Comparison of ENCODE assay signal across 8 cellular contexts in the genomic region with DNA sequence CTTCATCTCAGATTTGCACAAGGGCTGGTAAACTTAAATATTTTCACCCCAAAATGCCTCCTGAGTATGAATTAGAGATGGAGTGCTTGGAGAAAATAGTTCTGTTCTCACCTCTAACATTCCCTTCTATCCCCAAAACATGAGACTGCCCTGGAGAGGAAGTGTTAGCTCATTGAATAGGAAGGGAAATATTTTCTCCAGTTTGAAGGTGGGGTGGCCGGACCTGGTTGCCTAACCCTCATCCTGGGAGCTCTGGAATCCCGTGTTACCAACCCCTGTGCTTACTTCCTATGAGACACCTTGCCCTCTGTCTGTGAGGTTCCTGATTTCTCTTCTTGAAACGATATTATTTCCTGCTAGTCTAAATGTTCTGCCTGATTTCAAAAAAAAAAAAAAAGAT. TPM values are rescaled to one million over a fixed set of nuclear protein-coding genes. Genes with fewer than 3 reads are reported as not detected.
DNase-seq lines count a peak whose midpoint lies in the region; ATAC-seq, FAIRE-seq and TF ChIP-seq lines count a peak whose summit lies in the region.

No MANE protein-coding gene starts in this region.

- H3K36me3 ChIP-seq in GM23338 (ENCODE audit: insufficient read depth) (no peaks in the 10 kb centered on the region), small intestine (ENCODE audit: control insufficient read depth in 2 of 2, insufficient read depth in 2 of 2, low read length in 2 of 2) (peaks cover 0 to 8% of the 10 kb centered on the region in 2 donors)

- no peak overlapping the region for H3K4me2 ChIP-seq in GM23338

- H3K9me3 ChIP-seq in small intestine (ENCODE audit: control insufficient read depth, low read depth): no peaks in the 10 kb centered on the region

- FAIRE-seq in small intestine (lab: Jason Lieb, UNC): no peak

- peaks cover 1% of the 10 kb centered on the region for H3K27me3 Mint-ChIP-seq in GM23338 (ENCODE audit: insufficient read depth, low read depth, poor library complexity)

- no peak for ATAC-seq in GM23338
- no peak for ATAC-seq in GM19455 (IDR thresholded peaks at IDR 0.05; ENCODE audit: unreplicated experiment)
- no peak for ATAC-seq in HG03439 (IDR thresholded peaks at IDR 0.05; ENCODE audit: unreplicated experiment)

- in situ Hi-C loops in GM13977 (cut with MboI; ENCODE audit: low pct_unique_long_range_greater_than_20kb, low sequenced_read_pairs, unreplicated experiment): no loop called here

- no peaks in the 10 kb centered on the region for H3K36me3 Mint-ChIP-seq in GM23338 (ENCODE audit: low read depth)

- DNase-seq in GM23338 (ENCODE audit: low spot score) (no peak), glomerular visceral epithelial cell (ENCODE audit: extremely low spot score) (peak; percentile 49), small intestine (peak; percentile 36), NCI-H526 (lab: John Stamatoyannopoulos, UW) (no peak), GM13977 (ENCODE audit: low spot score) (no peak)

- H3K4me1 ChIP-seq in GM23338 (ENCODE audit: insufficient read depth): peaks cover 13% of the 10 kb centered on the region; the same call in 1 of the 2 replicates
- H3K4me1 ChIP-seq in small intestine (ENCODE audit: control insufficient read depth in 2 of 2, insufficient read depth in 1 of 2, low read depth in 1 of 2, low read length in 1 of 2): peaks cover 5% of the 10 kb centered on the region in 2 donors

- WGBS in small intestine, 3 donors: 1 to 8% (median 6%) methylated on average over 3 of the region's 3 CpGs

- H4K20me1 ChIP-seq in GM23338 (replicated peaks; ENCODE audit: insufficient read depth): no peaks in the 10 kb centered on the region

- no peaks in the 10 kb centered on the region for H3F3A ChIP-seq in GM23338 (replicated peaks; ENCODE audit: low read depth)

- H3K4me3 ChIP-seq in GM23338: no peak overlapping the region
- peak overlapping the region; percentile 5 to 68 for H3K4me3 ChIP-seq in small intestine (ENCODE audit: low read depth in 1 of 2, low read length in 2 of 2)

- H3K27me3 ChIP-seq in GM23338 (ENCODE audit: insufficient read depth) (no peaks in the 10 kb centered on the region), small intestine (ENCODE audit: control insufficient read depth in 2 of 2, insufficient read depth in 2 of 2, low read length in 2 of 2) (no peaks in the 10 kb centered on the region)

- no peaks in the 10 kb centered on the region for H3K9me3 Mint-ChIP-seq in GM23338

- no peak overlapping the region for H3K27ac Mint-ChIP-seq in GM23338

- TF ChIP-seq CTCF in GM23338 (conservative IDR thresholded peaks at IDR 0.05; ENCODE audit: low read depth in 2 of 2): no peak
- no peak for TF ChIP-seq CTCF in VCaP (conservative IDR thresholded peaks at IDR 0.05)
- no peak for TF ChIP-seq CTCF in GM13977 (IDR thresholded peaks at IDR 0.05; ENCODE audit: extremely low read depth, insufficient read depth, missing control alignments)

- H2AFZ ChIP-seq in GM23338: peak overlapping the region; percentile 94

- no peak overlapping the region for H3K27ac ChIP-seq in GM23338 (ENCODE audit: low read depth)
- peak overlapping the region; percentile 77 for H3K27ac ChIP-seq in VCaP
- H3K27ac ChIP-seq in small intestine (ENCODE audit: low read depth in 1 of 2, low read length in 1 of 2): peak overlapping the region in 1 of 2 donors; percentile 69

- no peak overlapping the region for H3K4me3 Mint-ChIP-seq in GM23338

- H3K79me2 ChIP-seq in GM23338 (replicated peaks; ENCODE audit: insufficient read depth): no peaks in the 10 kb centered on the region

- peaks cover 24% of the 10 kb centered on the region for H3K4me1 Mint-ChIP-seq in GM23338

- H3K9me2 ChIP-seq in GM23338 (ENCODE audit: insufficient read depth): no peaks in the 10 kb centered on the region

TF ChIP-seq in GM23338, 12 proteins besides CTCF, POLR2A, EP300 and RAD21 (continues in another document):
- TF ChIP-seq STAT1 (IDR thresholded peaks at IDR 0.05; ENCODE audit: unreplicated experiment) (no peak), ZNF331 (CRISPR knock-in tag; IDR thresholded peaks at IDR 0.05; ENCODE audit: low read depth) (no peak), EZH2 (IDR thresholded peaks at IDR 0.05; ENCODE audit: low read depth, unreplicated experiment) (no peak), ZNF114 (CRISPR knock-in tag; IDR thresholded peaks at IDR 0.05) (no peak), EZH2phosphoT487 (IDR thresholded peaks at IDR 0.05; ENCODE audit: unreplicated experiment) (no peak)
- TF ChIP-seq, protein P1, sequence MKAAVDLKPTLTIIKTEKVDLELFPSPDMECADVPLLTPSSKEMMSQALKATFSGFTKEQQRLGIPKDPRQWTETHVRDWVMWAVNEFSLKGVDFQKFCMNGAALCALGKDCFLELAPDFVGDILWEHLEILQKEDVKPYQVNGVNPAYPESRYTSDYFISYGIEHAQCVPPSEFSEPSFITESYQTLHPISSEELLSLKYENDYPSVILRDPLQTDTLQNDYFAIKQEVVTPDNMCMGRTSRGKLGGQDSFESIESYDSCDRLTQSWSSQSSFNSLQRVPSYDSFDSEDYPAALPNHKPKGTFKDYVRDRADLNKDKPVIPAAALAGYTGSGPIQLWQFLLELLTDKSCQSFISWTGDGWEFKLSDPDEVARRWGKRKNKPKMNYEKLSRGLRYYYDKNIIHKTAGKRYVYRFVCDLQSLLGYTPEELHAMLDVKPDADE (IDR thresholded peaks at IDR 0.05): no peak
- TF ChIP-seq, protein P2, sequence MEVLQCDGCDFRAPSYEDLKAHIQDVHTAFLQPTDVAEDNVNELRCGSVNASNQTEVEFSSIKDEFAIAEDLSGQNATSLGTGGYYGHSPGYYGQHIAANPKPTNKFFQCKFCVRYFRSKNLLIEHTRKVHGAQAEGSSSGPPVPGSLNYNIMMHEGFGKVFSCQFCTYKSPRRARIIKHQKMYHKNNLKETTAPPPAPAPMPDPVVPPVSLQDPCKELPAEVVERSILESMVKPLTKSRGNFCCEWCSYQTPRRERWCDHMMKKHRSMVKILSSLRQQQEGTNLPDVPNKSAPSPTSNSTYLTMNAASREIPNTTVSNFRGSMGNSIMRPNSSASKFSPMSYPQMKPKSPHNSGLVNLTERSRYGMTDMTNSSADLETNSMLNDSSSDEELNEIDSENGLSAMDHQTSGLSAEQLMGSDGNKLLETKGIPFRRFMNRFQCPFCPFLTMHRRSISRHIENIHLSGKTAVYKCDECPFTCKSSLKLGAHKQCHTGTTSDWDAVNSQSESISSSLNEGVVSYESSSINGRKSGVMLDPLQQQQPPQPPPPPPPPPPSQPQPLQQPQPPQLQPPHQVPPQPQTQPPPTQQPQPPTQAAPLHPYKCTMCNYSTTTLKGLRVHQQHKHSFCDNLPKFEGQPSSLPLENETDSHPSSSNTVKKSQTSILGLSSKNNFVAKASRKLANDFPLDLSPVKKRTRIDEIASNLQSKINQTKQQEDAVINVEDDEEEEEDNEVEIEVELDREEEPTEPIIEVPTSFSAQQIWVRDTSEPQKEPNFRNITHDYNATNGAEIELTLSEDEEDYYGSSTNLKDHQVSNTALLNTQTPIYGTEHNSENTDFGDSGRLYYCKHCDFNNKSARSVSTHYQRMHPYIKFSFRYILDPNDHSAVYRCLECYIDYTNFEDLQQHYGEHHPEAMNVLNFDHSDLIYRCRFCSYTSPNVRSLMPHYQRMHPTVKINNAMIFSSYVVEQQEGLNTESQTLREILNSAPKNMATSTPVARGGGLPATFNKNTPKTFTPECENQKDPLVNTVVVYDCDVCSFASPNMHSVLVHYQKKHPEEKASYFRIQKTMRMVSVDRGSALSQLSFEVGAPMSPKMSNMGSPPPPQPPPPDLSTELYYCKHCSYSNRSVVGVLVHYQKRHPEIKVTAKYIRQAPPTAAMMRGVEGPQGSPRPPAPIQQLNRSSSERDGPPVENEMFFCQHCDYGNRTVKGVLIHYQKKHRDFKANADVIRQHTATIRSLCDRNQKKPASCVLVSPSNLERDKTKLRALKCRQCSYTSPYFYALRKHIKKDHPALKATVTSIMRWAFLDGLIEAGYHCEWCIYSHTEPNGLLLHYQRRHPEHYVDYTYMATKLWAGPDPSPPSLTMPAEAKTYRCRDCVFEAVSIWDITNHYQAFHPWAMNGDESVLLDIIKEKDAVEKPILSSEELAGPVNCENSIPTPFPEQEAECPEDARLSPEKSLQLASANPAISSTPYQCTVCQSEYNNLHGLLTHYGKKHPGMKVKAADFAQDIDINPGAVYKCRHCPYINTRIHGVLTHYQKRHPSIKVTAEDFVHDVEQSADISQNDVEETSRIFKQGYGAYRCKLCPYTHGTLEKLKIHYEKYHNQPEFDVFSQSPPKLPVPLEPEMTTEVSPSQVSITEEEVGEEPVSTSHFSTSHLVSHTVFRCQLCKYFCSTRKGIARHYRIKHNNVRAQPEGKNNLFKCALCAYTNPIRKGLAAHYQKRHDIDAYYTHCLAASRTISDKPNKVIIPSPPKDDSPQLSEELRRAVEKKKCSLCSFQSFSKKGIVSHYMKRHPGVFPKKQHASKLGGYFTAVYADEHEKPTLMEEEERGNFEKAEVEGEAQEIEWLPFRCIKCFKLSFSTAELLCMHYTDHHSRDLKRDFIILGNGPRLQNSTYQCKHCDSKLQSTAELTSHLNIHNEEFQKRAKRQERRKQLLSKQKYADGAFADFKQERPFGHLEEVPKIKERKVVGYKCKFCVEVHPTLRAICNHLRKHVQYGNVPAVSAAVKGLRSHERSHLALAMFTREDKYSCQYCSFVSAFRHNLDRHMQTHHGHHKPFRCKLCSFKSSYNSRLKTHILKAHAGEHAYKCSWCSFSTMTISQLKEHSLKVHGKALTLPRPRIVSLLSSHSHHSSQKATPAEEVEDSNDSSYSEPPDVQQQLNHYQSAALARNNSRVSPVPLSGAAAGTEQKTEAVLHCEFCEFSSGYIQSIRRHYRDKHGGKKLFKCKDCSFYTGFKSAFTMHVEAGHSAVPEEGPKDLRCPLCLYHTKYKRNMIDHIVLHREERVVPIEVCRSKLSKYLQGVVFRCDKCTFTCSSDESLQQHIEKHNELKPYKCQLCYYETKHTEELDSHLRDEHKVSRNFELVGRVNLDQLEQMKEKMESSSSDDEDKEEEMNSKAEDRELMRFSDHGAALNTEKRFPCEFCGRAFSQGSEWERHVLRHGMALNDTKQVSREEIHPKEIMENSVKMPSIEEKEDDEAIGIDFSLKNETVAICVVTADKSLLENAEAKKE (CRISPR knock-in tag; IDR thresholded peaks at IDR 0.05): no peak

RNA-seq across cellular contexts. Expression of gene IFIT2, which starts 0.8 kb away (rescaled TPM):
- not detected in 2 replicates for total RNA-seq in GM23338 (2014; rRNA removed; shearing (Covaris generic))
- 0.10 and 0.24 TPM in 2 replicates for polyA plus RNA-seq in GM23338 (2016; fragmentation: Nextera tagmentation; extraction: Ambion mirVana)
- 1 to 10 TPM; 4.2 to 4.9 (median 4.8) TPM for polyA plus RNA-seq in small intestine

RNA-seq across cellular contexts. Expression of gene IFIT3, which starts 25.2 kb away (rescaled TPM):
- total RNA-seq in GM23338 (2014; rRNA removed; shearing (Covaris generic)): 0.43 and 0.52 TPM in 2 replicates
- polyA plus RNA-seq in GM23338 (2016; fragmentation: Nextera tagmentation; extraction: Ambion mirVana) (0.42 TPM in 2 replicates), small intestine (10 to 100 TPM; 16.2 to 17.2 (median 16.6) TPM)

RNA-seq across cellular contexts. Expression of gene LIPA, which starts 51.1 kb away (rescaled TPM):
- 71.4 and 86.3 TPM in 2 replicates for total RNA-seq in GM23338 (2014; rRNA removed; shearing (Covaris generic))
- 36.5 and 37.8 TPM in 2 replicates for polyA plus RNA-seq in GM23338 (2016; fragmentation: Nextera tagmentation; extraction: Ambion mirVana)
- polyA plus RNA-seq in small intestine: 100 to 1,000 TPM in 1 of 3 donors, 10 to 100 TPM in 2; 68.1 to 103 (median 95.7) TPM

Comparison
In these comparisons a context has a peak if more than half of its experiments do, and no peak if none do; other contexts are left out.
1. DNase-seq: peak in glomerular visceral epithelial cell (single experiment) and small intestine (single experiment); none in GM23338 (single experiment), NCI-H526 (0 of 2) and GM13977 (single experiment).
2. RNA of gene IFIT3, which starts 25.2 kb away (polyA plus RNA-seq): 16.2 to 17.2 TPM in small intestine; 0.42 TPM in GM23338; every median in the first group is over 10 times any median in the second.